ENCODE assay signal across 9 cellular contexts in the genomic region with DNA sequence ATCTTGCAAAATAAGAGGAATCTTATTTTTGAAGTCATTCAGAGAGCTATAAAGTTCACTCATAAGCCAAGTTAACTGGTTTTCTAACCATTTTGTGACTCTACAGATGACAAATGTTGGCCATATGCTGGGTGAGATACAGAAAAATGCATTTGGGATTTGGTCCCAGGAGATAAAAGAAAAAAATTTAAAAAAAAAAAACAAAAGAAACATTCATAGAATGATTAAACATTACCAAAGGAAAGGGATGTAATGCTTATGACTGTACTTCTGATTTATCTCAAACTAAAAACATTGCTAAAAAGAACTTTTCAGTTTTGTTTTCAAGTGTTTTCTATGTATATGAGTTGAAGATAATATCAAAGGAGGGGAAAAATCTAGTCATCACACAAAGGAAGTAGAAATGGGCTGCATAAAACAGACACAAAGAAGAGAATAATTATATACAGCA. TPM values are rescaled to one million over a fixed set of nuclear protein-coding genes. Genes with fewer than 3 reads are reported as not detected.
DNase-seq lines count a peak whose midpoint lies in the region; ATAC-seq and TF ChIP-seq lines count a peak whose summit lies in the region.
"Had no signal": no experiment of that assay in that cellular context is flagged by ENCODE, and none has a peak within 500 bp of the region (broad histone marks: within the 10 kb centered on the region; RNA-seq: fewer than 3 reads in every experiment).

No MANE protein-coding gene starts in this region.

- peak overlapping the region; percentile 34 for H3K27ac ChIP-seq in smooth muscle cell (ENCODE audit: low read depth)
- H3K27ac ChIP-seq in stomach: no peak overlapping the region

- intact Hi-C loops in activated CD4-positive, alpha-beta T cell treated with anti-CD3 and anti-CD28 coated beads, Interleukin-2, amount 10 ng/mL, durations not matched to agents 24 days and 14 days (cut with micrococcal nuclease): loop anchor here (1.0 to 2.0 kb wide), 11 partner anchors 13 to 225 kb away; a partner anchor contains a TSS
- intact Hi-C loops in stomach (cut with DNase I; ENCODE audit: low total_unique reads): no loop called here

- H3K4me3 Mint-ChIP-seq in activated CD4-positive, alpha-beta T cell treated with anti-CD3 and anti-CD28 coated beads, Interleukin-2, amount 10 ng/mL, durations not matched to agents 24 days and 14 days: peak overlapping the region; percentile 18
- peak overlapping the region; percentile 29 for H3K4me3 Mint-ChIP-seq in T-helper 1 cell treated with Interleukin-12 subunit alpha and Interleukin-12 subunit beta and Interleukin-4 antibody, amounts not matched to agents 30 μg/mL and 1 μg/mL, for 36 hours

- H3K4me2 ChIP-seq in smooth muscle cell: no peak overlapping the region

- no peak for TF ChIP-seq POLR2A in stomach (IDR thresholded peaks at IDR 0.05)

- peak; percentile 51 for ATAC-seq in HG02678 (IDR thresholded peaks at IDR 0.05; ENCODE audit: unreplicated experiment)

- H3K4me1 Mint-ChIP-seq in activated CD4-positive, alpha-beta T cell treated with anti-CD3 and anti-CD28 coated beads, Interleukin-2, amount 10 ng/mL, durations not matched to agents 24 days and 14 days: peaks cover 37% of the 10 kb centered on the region
- H3K4me1 Mint-ChIP-seq in T-helper 1 cell treated with Interleukin-12 subunit alpha and Interleukin-12 subunit beta and Interleukin-4 antibody, amounts not matched to agents 30 μg/mL and 1 μg/mL, for 36 hours (ENCODE audit: low read depth): peaks cover 37% of the 10 kb centered on the region

- H3K4me3 ChIP-seq in smooth muscle cell (no peak overlapping the region), stomach (no peak overlapping the region)

- H3K36me3 Mint-ChIP-seq in activated CD4-positive, alpha-beta T cell treated with anti-CD3 and anti-CD28 coated beads, Interleukin-2, amount 10 ng/mL, durations not matched to agents 24 days and 14 days (ENCODE audit: low read depth): peaks cover 65% of the 10 kb centered on the region
- peaks cover 54% of the 10 kb centered on the region for H3K36me3 Mint-ChIP-seq in T-helper 1 cell treated with Interleukin-12 subunit alpha and Interleukin-12 subunit beta and Interleukin-4 antibody, amounts not matched to agents 30 μg/mL and 1 μg/mL, for 36 hours (ENCODE audit: low read depth)

- H3K4me1 ChIP-seq in smooth muscle cell (ENCODE audit: low read depth) (no peaks in the 10 kb centered on the region), stomach (peaks cover 6 to 38% (median 14%) of the 10 kb centered on the region in 4 donors)

- no peaks in the 10 kb centered on the region for H3K9me3 ChIP-seq in smooth muscle cell (replicated peaks; ENCODE audit: low read depth)
- no peaks in the 10 kb centered on the region for H3K9me3 ChIP-seq in stomach

- no peak overlapping the region for H3K9ac ChIP-seq in smooth muscle cell (ENCODE audit: low read depth)

- H3K27me3 ChIP-seq in smooth muscle cell (ENCODE audit: low read depth): no peaks in the 10 kb centered on the region
- H3K27me3 ChIP-seq in stomach: no peaks in the 10 kb centered on the region

- H3K36me3 ChIP-seq in smooth muscle cell (ENCODE audit: low read depth) (peaks cover 12% of the 10 kb centered on the region), stomach (peaks cover 1 to 72% (median 44%) of the 10 kb centered on the region in 4 donors)

- TF ChIP-seq CTCF in smooth muscle cell (IDR thresholded peaks at IDR 0.05; ENCODE audit: borderline replicate concordance, insufficient read depth, poor library complexity, severe bottlenecking) (no peak), stomach (IDR thresholded peaks at IDR 0.05) (no peak)

- H3F3A ChIP-seq in smooth muscle cell (ENCODE audit: low read depth): no peaks in the 10 kb centered on the region

- H3K27me3 Mint-ChIP-seq in activated CD4-positive, alpha-beta T cell treated with anti-CD3 and anti-CD28 coated beads, Interleukin-2, amount 10 ng/mL, durations not matched to agents 24 days and 14 days: no peaks in the 10 kb centered on the region
- no peaks in the 10 kb centered on the region for H3K27me3 Mint-ChIP-seq in T-helper 1 cell treated with Interleukin-12 subunit alpha and Interleukin-12 subunit beta and Interleukin-4 antibody, amounts not matched to agents 30 μg/mL and 1 μg/mL, for 36 hours (ENCODE audit: low read depth)

- no peaks in the 10 kb centered on the region for H3K79me2 ChIP-seq in smooth muscle cell (ENCODE audit: low read depth)

- no peak overlapping the region for H2AFZ ChIP-seq in smooth muscle cell (ENCODE audit: low read depth)

- DNase-seq in activated CD4-positive, alpha-beta T cell treated with anti-CD3 and anti-CD28 coated beads, Interleukin-2, amount 10 ng/mL, durations not matched to agents 24 days and 14 days: no peak
- no peak for DNase-seq in activated CD4-positive, alpha-beta T cell treated with anti-CD3 and anti-CD28 coated beads for 48 hours
- DNase-seq in smooth muscle cell (lab: John Stamatoyannopoulos, UW; ENCODE audit: unreplicated experiment): no peak
- DNase-seq in DMS53 treated with DMSO at 0.1 percent for 48 hours (lab: John Stamatoyannopoulos, UW; ENCODE audit: unreplicated experiment): no peak
- no peak for DNase-seq in stomach
- DNase-seq in activated CD4-positive, CD25-positive, alpha-beta regulatory T cell (lab: John Stamatoyannopoulos, UW): no peak
- DNase-seq: activated CD4-positive, alpha-beta T cell treated with anti-CD3 and anti-CD28 coated beads, Interleukin-2, amount 50 U/mL, for 4 hours had no signal

- H3K27ac Mint-ChIP-seq in activated CD4-positive, alpha-beta T cell treated with anti-CD3 and anti-CD28 coated beads, Interleukin-2, amount 10 ng/mL, durations not matched to agents 24 days and 14 days: peak overlapping the region; percentile 85
- peak overlapping the region; percentile 80 for H3K27ac Mint-ChIP-seq in T-helper 1 cell treated with Interleukin-12 subunit alpha and Interleukin-12 subunit beta and Interleukin-4 antibody, amounts not matched to agents 30 μg/mL and 1 μg/mL, for 36 hours

- no peaks in the 10 kb centered on the region for H4K20me1 ChIP-seq in smooth muscle cell (ENCODE audit: low read depth)

- no peak for TF ChIP-seq EP300 in stomach (IDR thresholded peaks at IDR 0.05)

- H3K9me3 Mint-ChIP-seq in activated CD4-positive, alpha-beta T cell treated with anti-CD3 and anti-CD28 coated beads, Interleukin-2, amount 10 ng/mL, durations not matched to agents 24 days and 14 days: peaks cover under 1% of the 10 kb centered on the region
- H3K9me3 Mint-ChIP-seq in T-helper 1 cell treated with Interleukin-12 subunit alpha and Interleukin-12 subunit beta and Interleukin-4 antibody, amounts not matched to agents 30 μg/mL and 1 μg/mL, for 36 hours: no peaks in the 10 kb centered on the region

RNA-seq across cellular contexts. Expression of a gene that starts 43.1 kb away (rescaled TPM):
- total RNA-seq in activated CD4-positive, alpha-beta T cell treated with anti-CD3 and anti-CD28 coated beads, Interleukin-2, amount 10 ng/mL, durations not matched to agents 24 days and 14 days: 31.9 and 33.8 TPM in 2 replicates
- total RNA-seq in smooth muscle cell: 59.2 and 61.0 TPM in 2 replicates
- polyA plus RNA-seq in smooth muscle cell: 16.2 and 18.6 TPM in 2 replicates
- total RNA-seq in stomach: 100 to 1,000 TPM in 1 of 5 donors, 10 to 100 TPM in 3, 1 to 10 TPM in 1; 7.6 to 165 (median 60.8) TPM
- polyA plus RNA-seq in stomach: 10 to 100 TPM in 2 of 3 donors, 1 to 10 TPM in 1; 6.9 to 17.4 (median 11.8) TPM
